In genomic region chr6:64904616-64905015, GRCh38 we compare ENCODE assay signal across 2 cellular contexts.
TF ChIP-seq lines count a peak whose summit lies in the region.

No MANE protein-coding gene starts in this region.

TF ChIP-seq in GM23338, 12 proteins besides CTCF, POLR2A, EP300 and RAD21:
- TF ChIP-seq ZNF331 (CRISPR knock-in tag; IDR thresholded peaks at IDR 0.05; ENCODE audit: low read depth): no peak
- no peak for TF ChIP-seq ZNF114 (CRISPR knock-in tag; IDR thresholded peaks at IDR 0.05)
- TF ChIP-seq JUNB (IDR thresholded peaks at IDR 0.05; ENCODE audit: unreplicated experiment): no peak
- no peak for TF ChIP-seq ZNF462 (CRISPR knock-in tag; IDR thresholded peaks at IDR 0.05)
TF ChIP-seq in GM23338: peak in this region for 0.

TF ChIP-seq in endothelial cell of umbilical vein, 7 proteins besides CTCF, POLR2A, EP300 and RAD21:
- TF ChIP-seq POLR2AphosphoS5 (IDR thresholded peaks at IDR 0.05; ENCODE audit: insufficient read depth, low read depth, low read length) (peak; percentile 45), JUN (IDR thresholded peaks at IDR 0.05; ENCODE audit: borderline replicate concordance, insufficient read depth, insufficient read length, low read depth) (no peak), EZH2 (IDR thresholded peaks at IDR 0.05; ENCODE audit: borderline replicate concordance, low read depth, low read length, severe bottlenecking) (no peak), FOS (IDR thresholded peaks at IDR 0.05; ENCODE audit: borderline replicate concordance, insufficient read depth, low read length) (peak; percentile 43)
